In the genomic region with DNA sequence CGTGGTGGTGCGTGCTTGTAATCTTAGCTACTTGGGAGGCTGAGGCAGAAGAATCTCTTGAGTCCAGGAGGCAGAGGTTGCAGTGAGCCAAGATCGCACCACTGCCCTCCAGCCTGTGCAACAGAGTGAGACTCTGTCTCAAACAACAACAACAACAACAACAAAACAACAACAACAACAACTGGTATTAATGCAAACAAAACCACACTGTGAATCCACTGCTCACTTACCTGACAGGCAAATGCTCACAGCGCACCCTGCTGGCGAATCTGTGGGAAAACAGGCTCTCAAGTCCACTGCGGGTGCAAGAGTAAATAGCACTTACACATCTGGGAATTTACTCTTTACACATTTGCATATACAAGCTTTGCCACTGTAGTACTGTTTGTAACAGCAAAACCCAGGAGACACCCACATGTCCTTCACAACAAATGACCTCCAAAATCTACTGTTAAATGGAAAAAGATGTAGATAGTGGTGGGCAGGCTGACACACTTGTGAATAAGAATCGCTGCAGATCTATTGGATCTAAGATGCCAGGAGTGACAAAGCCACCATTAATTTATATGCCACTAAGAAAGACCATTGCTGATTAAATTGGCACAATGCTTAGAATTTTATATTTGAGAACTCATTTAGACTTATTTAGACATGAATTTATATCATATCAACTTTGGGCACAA, we compare ENCODE assay signal across 8 cellular contexts. TPM values are rescaled to one million over a fixed set of nuclear protein-coding genes. Genes with fewer than 3 reads are reported as not detected.
A peak's percentile ranks its signal among the peaks of the same experiment; 100 is the strongest.
DNase-seq lines count a peak whose midpoint lies in the region; ATAC-seq and TF ChIP-seq lines count a peak whose summit lies in the region.

No MANE protein-coding gene starts in this region.

- intact Hi-C loops in left colon (cut with DNase I, micrococcal nuclease) = loop anchor here (5.0 kb wide), 1 partner anchor 125 kb away; no protein-coding TSS in a partner anchor

- H2BK15ac ChIP-seq in H9 (ENCODE audit: low read depth, low read length) = no peak overlapping the region

- no peak overlapping the region for H4K5ac ChIP-seq in H9 (ENCODE audit: insufficient read length, low read depth, low read length)

- H3K14ac ChIP-seq in H9 (ENCODE audit: insufficient read depth, low read length) = no peak overlapping the region

- H3K27ac ChIP-seq in H9 (ENCODE audit: insufficient read length, low read depth, low read length) = no peak overlapping the region

- H4K8ac ChIP-seq in H9 (replicated peaks; ENCODE audit: insufficient read length, low read depth, low read length) = no peak overlapping the region

- no peak overlapping the region for H2BK120ac ChIP-seq in H9 (ENCODE audit: low read depth, low read length, poor library complexity, severe bottlenecking)

- no peaks in the 10 kb centered on the region for H4K20me1 ChIP-seq in H9 (ENCODE audit: control insufficient read depth, insufficient read depth, insufficient read length)

- ATAC-seq in left colon = peak; percentile 78
- no peak for ATAC-seq in HG02610 (IDR thresholded peaks at IDR 0.05; ENCODE audit: unreplicated experiment)

- no peak overlapping the region for H3T11ph ChIP-seq in H9 (ENCODE audit: low read length)

- no peak overlapping the region for H3K4ac ChIP-seq in H9 (ENCODE audit: low read depth, low read length)

- H3K23ac ChIP-seq in H9 (ENCODE audit: insufficient read length, low read depth, low read length) = no peak overlapping the region

- peaks cover 11% of the 10 kb centered on the region for H3K9me3 ChIP-seq in H9 (ENCODE audit: control insufficient read depth, low read depth, low read length)

- peak; percentile 93 for TF ChIP-seq CTCF in H9 (conservative IDR thresholded peaks at IDR 0.05)

- H3K79me2 ChIP-seq in H9 (ENCODE audit: insufficient read depth, low read length) = no peaks in the 10 kb centered on the region

- no peak overlapping the region for H2BK12ac ChIP-seq in H9 (ENCODE audit: insufficient read length, low read depth, low read length)

- H3K27me3 Mint-ChIP-seq in H9 (ENCODE audit: low read depth) = no peaks in the 10 kb centered on the region; the same call in 1 of the 2 replicates

- H3K56ac ChIP-seq in H9 (ENCODE audit: insufficient read length, low read depth, low read length) = no peak overlapping the region

- H2AK5ac ChIP-seq in H9 (ENCODE audit: insufficient read length, low read length) = no peak overlapping the region

- H3K27ac Mint-ChIP-seq in H9 = peak overlapping the region in 2 of 3 experiments; percentile 49 to 93; a peak in 3 of 7 replicates

- peaks cover 21 to 22% of the 10 kb centered on the region in 2 experiments for H3K9me3 Mint-ChIP-seq in H9

- H2BK5ac ChIP-seq in H9 (ENCODE audit: insufficient read length, low read length) = no peak overlapping the region

- DNase-seq in C1 segment of cervical spinal cord (lab: John Stamatoyannopoulos, UW) (peak in 12 of 14 donors; percentile 3 to 72 (median 16)), H9 (peak; percentile 79), NCI-H446 (lab: John Stamatoyannopoulos, UW) (peak; percentile 44 to 69), cerebellar cortex (ENCODE audit: low spot score) (peak; percentile 79), left colon (peak; percentile 63 to 64)
- peak; percentile 62 to 72 for DNase-seq in activated CD4-positive, alpha-beta T cell treated with anti-CD3 and anti-CD28 coated beads for 24 hours (ENCODE audit: low read depth in 2 of 2)
- peak; percentile 82 for DNase-seq in stimulated activated CD4-positive, alpha-beta T cell treated with anti-CD3 and anti-CD28 coated beads, Interleukin-4, amount 100 ng/mL, for 1 hour

- no peaks in the 10 kb centered on the region for H3K4me1 ChIP-seq in H9 (ENCODE audit: insufficient read depth, low read length)

- no peak overlapping the region for H3K9ac ChIP-seq in H9 (ENCODE audit: extremely low read depth, insufficient read length, low read length)

- no peaks in the 10 kb centered on the region for H3K23me2 ChIP-seq in H9 (ENCODE audit: insufficient read length, low read depth, low read length, poor library complexity, severe bottlenecking)

- no peaks in the 10 kb centered on the region for H3K27me3 ChIP-seq in H9 (ENCODE audit: insufficient read depth, low read length)

- peaks cover 7 to 27% of the 10 kb centered on the region in 2 experiments for H3K4me1 Mint-ChIP-seq in H9

- no peak overlapping the region for H3K4me3 Mint-ChIP-seq in H9

- H2AFZ ChIP-seq in H9 (ENCODE audit: low read length) = no peak overlapping the region

- H3K4me2 ChIP-seq in H9 (ENCODE audit: insufficient read depth, insufficient read length, low read length) = no peak overlapping the region

- no peak overlapping the region for H3K18ac ChIP-seq in H9 (ENCODE audit: insufficient read length, low read depth, low read length)

- WGBS in H9 (ENCODE audit: extremely low coverage, insufficient read length, low lambda C conversion rate) = no CpG with 5 or more reads among the region's 7 CpGs

- no peaks in the 10 kb centered on the region for H3K79me1 ChIP-seq in H9 (ENCODE audit: insufficient read depth, low read depth, low read length, poor library complexity, severe bottlenecking)

- H2BK20ac ChIP-seq in H9 (ENCODE audit: low read depth, low read length, poor library complexity, severe bottlenecking) = no peak overlapping the region

- peaks cover 17 to 28% (median 28%) of the 10 kb centered on the region in 3 experiments for H3K36me3 Mint-ChIP-seq in H9 (ENCODE audit: insufficient read depth in 1 of 3, low read depth in 3 of 3)

- H4K91ac ChIP-seq in H9 (ENCODE audit: insufficient read length, low read depth, low read length) = no peak overlapping the region

RNA-seq across cellular contexts. Expression of gene NSFL1C, which starts 29.3 kb away (rescaled TPM):
- total RNA-seq in H9 (2021) (81.8 and 85.4 TPM in 2 replicates), left colon (10 to 100 TPM; 61.6 to 81.5 TPM)

RNA-seq across cellular contexts. Expression of gene FKBP1A, which starts 44.5 kb away (rescaled TPM):
- 196 and 210 TPM in 2 replicates for total RNA-seq in H9 (2021)
- total RNA-seq in left colon = 100 to 1,000 TPM; 259 to 309 TPM

RNA-seq across cellular contexts. Expression of gene SIRPB2, which starts 53.9 kb away (rescaled TPM):
- total RNA-seq in H9 (2021) = not detected in 2 replicates
- 1 to 10 TPM; 1.1 to 2.4 TPM for total RNA-seq in left colon

Comparison
In these comparisons a context has a peak if more than half of its experiments do, and no peak if none do; other contexts are left out.
1. DNase-seq: peak in every context shown above with its lines; median percentile 82 in stimulated activated CD4-positive, alpha-beta T cell treated with anti-CD3 and anti-CD28 coated beads, Interleukin-4, amount 100 ng/mL, for 1 hour; 79 in H9; 79 in cerebellar cortex; 67 in activated CD4-positive, alpha-beta T cell treated with anti-CD3 and anti-CD28 coated beads for 24 hours; 64 in left colon; 56 in NCI-H446; 16 in C1 segment of cervical spinal cord.